Comparison of ENCODE assay signal across 15 cellular contexts in genomic region chr4:42074294-42074693, GRCh38.
DNase-seq lines count a peak whose midpoint lies in the region; ATAC-seq and TF ChIP-seq lines count a peak whose summit lies in the region.
"Had no signal": no experiment of that assay in that cellular context is flagged by ENCODE, and none has a peak within 500 bp of the region (broad histone marks: within the 10 kb centered on the region; RNA-seq: fewer than 3 reads in every experiment).

No MANE protein-coding gene starts in this region.

- H3K79me2 ChIP-seq in H9 (ENCODE audit: insufficient read depth, low read length): no peaks in the 10 kb centered on the region

- no peak overlapping the region for H2BK5ac ChIP-seq in H9 (ENCODE audit: insufficient read length, low read length)

- no peak overlapping the region for H4K5ac ChIP-seq in H9 (ENCODE audit: insufficient read length, low read depth, low read length)

- no peak overlapping the region for H3K4me3 Mint-ChIP-seq in CD8-positive, alpha-beta T cell
- H3K4me3 Mint-ChIP-seq in H9: no peak overlapping the region
- no peak overlapping the region for H3K4me3 Mint-ChIP-seq in chondrocyte (ENCODE audit: unreplicated experiment)
- H3K4me3 Mint-ChIP-seq: B cell; CD4-positive, alpha-beta T cell; HFFc6 had no signal

- no peak overlapping the region for H3K14ac ChIP-seq in H9 (ENCODE audit: insufficient read depth, low read length)

- no peak overlapping the region for H2BK20ac ChIP-seq in H9 (ENCODE audit: low read depth, low read length, poor library complexity, severe bottlenecking)

- intact Hi-C loops in CD8-positive, alpha-beta T cell (cut with DNase I, micrococcal nuclease): no loop called here

- no peaks in the 10 kb centered on the region for H3K27me3 ChIP-seq in CD8-positive, alpha-beta T cell (ENCODE audit: insufficient read depth, low read length)
- no peaks in the 10 kb centered on the region for H3K27me3 ChIP-seq in H9 (ENCODE audit: insufficient read depth, low read length)

- no peak for DNase-seq in CD8-positive, alpha-beta T cell
- DNase-seq in H9 (no peak), chondrocyte (ENCODE audit: low spot score) (no peak), left kidney (ENCODE audit: low read depth, low spot score) (peak; percentile 21), SKM-1 (lab: John Stamatoyannopoulos, UW; ENCODE audit: unreplicated experiment) (no peak)
- DNase-seq in activated naive CD4-positive, alpha-beta T cell treated with anti-CD3 and anti-CD28 coated beads, Interleukin-2, amount 50 U/mL, for 16 hours: no peak
- no peak for DNase-seq in stimulated activated naive CD4-positive, alpha-beta T cell (lab: John Stamatoyannopoulos, UW)
- DNase-seq: C1 segment of cervical spinal cord; CD4-positive, alpha-beta T cell; DMS79; GOT3; HFFc6 had no signal

- H3K9me3 ChIP-seq in CD8-positive, alpha-beta T cell (ENCODE audit: low read length): no peaks in the 10 kb centered on the region
- no peaks in the 10 kb centered on the region for H3K9me3 ChIP-seq in H9 (ENCODE audit: control insufficient read depth, low read depth, low read length)
- H3K9me3 ChIP-seq: HAP-1 had no signal

- H2AK5ac ChIP-seq in H9 (ENCODE audit: insufficient read length, low read length): no peak overlapping the region

- no peaks in the 10 kb centered on the region for H4K20me1 ChIP-seq in H9 (ENCODE audit: control insufficient read depth, insufficient read depth, insufficient read length)

- H3K27ac Mint-ChIP-seq in CD8-positive, alpha-beta T cell: peak overlapping the region; percentile 4
- H3K27ac Mint-ChIP-seq in H9 (peak overlapping the region; percentile 4 to 90 (median 38); a peak in 4 of 7 replicates), chondrocyte (ENCODE audit: unreplicated experiment) (peak overlapping the region; percentile 19)
- H3K27ac Mint-ChIP-seq: B cell; CD4-positive, alpha-beta T cell; HFFc6 had no signal

- no peaks in the 10 kb centered on the region for H3K4me1 ChIP-seq in CD8-positive, alpha-beta T cell (ENCODE audit: insufficient read depth, low read length)
- no peaks in the 10 kb centered on the region for H3K4me1 ChIP-seq in H9 (ENCODE audit: insufficient read depth, low read length)
- H3K4me1 ChIP-seq: HAP-1 had no signal

- no peak overlapping the region for H3K18ac ChIP-seq in H9 (ENCODE audit: insufficient read length, low read depth, low read length)

- no peaks in the 10 kb centered on the region for H3K23me2 ChIP-seq in H9 (ENCODE audit: insufficient read length, low read depth, low read length, poor library complexity, severe bottlenecking)

- no CpG with 5 or more reads among the region's 1 CpG for WGBS in H9 (ENCODE audit: extremely low coverage, insufficient read length, low lambda C conversion rate)

- H3K9me3 Mint-ChIP-seq in CD8-positive, alpha-beta T cell: no peaks in the 10 kb centered on the region
- H3K9me3 Mint-ChIP-seq in H9 (no peaks in the 10 kb centered on the region), chondrocyte (ENCODE audit: low read depth) (no peaks in the 10 kb centered on the region)
- H3K9me3 Mint-ChIP-seq: CD4-positive, alpha-beta T cell; HFFc6 had no signal

- no peak overlapping the region for H3K4me2 ChIP-seq in H9 (ENCODE audit: insufficient read depth, insufficient read length, low read length)

- H4K91ac ChIP-seq in H9 (ENCODE audit: insufficient read length, low read depth, low read length): no peak overlapping the region

- CTCF ChIA-PET in CD8-positive, alpha-beta T cell (lab: Charles Lee): no interaction called here

- H2BK15ac ChIP-seq in H9 (ENCODE audit: low read depth, low read length): no peak overlapping the region

- H3K27me3 Mint-ChIP-seq in CD8-positive, alpha-beta T cell (ENCODE audit: low read depth): no peaks in the 10 kb centered on the region
- no peaks in the 10 kb centered on the region for H3K27me3 Mint-ChIP-seq in H9 (ENCODE audit: low read depth)
- H3K27me3 Mint-ChIP-seq in chondrocyte (ENCODE audit: low read depth): no peaks in the 10 kb centered on the region
- H3K27me3 Mint-ChIP-seq: B cell; CD4-positive, alpha-beta T cell had no signal

- H2BK12ac ChIP-seq in H9 (ENCODE audit: insufficient read length, low read depth, low read length): no peak overlapping the region

- H3K4me3 ChIP-seq in CD8-positive, alpha-beta T cell (ENCODE audit: low read depth, low read length): no peak overlapping the region
- H3K4me3 ChIP-seq: HAP-1 had no signal

- H3K27ac ChIP-seq in CD8-positive, alpha-beta T cell (ENCODE audit: low read depth, low read length): no peak overlapping the region
- no peak overlapping the region for H3K27ac ChIP-seq in H9 (ENCODE audit: insufficient read length, low read depth, low read length)

- no peaks in the 10 kb centered on the region for H3K4me1 Mint-ChIP-seq in CD8-positive, alpha-beta T cell (ENCODE audit: low read depth)
- H3K4me1 Mint-ChIP-seq in H9 (peaks cover 4 to 7% of the 10 kb centered on the region in 2 experiments), chondrocyte (ENCODE audit: low read depth) (peaks cover 5% of the 10 kb centered on the region)

- no peak overlapping the region for H2BK120ac ChIP-seq in H9 (ENCODE audit: low read depth, low read length, poor library complexity, severe bottlenecking)

- H2AFZ ChIP-seq in H9 (ENCODE audit: low read length): no peak overlapping the region

- peaks cover 59% of the 10 kb centered on the region for H3K36me3 Mint-ChIP-seq in CD8-positive, alpha-beta T cell
- H3K36me3 Mint-ChIP-seq in H9 (ENCODE audit: insufficient read depth in 1 of 3, low read depth in 3 of 3) (peaks cover 4 to 30% (median 19%) of the 10 kb centered on the region in 3 experiments; a peak in 6 of 7 replicates), chondrocyte (ENCODE audit: low read depth) (peaks cover 9% of the 10 kb centered on the region)

- no peak for TF ChIP-seq CTCF in CD8-positive, alpha-beta T cell (IDR thresholded peaks at IDR 0.05)
- no peak for TF ChIP-seq CTCF in H9 (conservative IDR thresholded peaks at IDR 0.05)
- TF ChIP-seq CTCF in chondrocyte (IDR thresholded peaks at IDR 0.05): no peak

- H3K36me3 ChIP-seq in CD8-positive, alpha-beta T cell (ENCODE audit: insufficient read depth, low read length): peaks cover 3% of the 10 kb centered on the region

- no peak overlapping the region for H3K56ac ChIP-seq in H9 (ENCODE audit: insufficient read length, low read depth, low read length)

- no peak overlapping the region for H3T11ph ChIP-seq in H9 (ENCODE audit: low read length)

- no peak overlapping the region for H3K23ac ChIP-seq in H9 (ENCODE audit: insufficient read length, low read depth, low read length)

- H3K9ac ChIP-seq in H9 (ENCODE audit: extremely low read depth, insufficient read length, low read length): no peak overlapping the region

- no peaks in the 10 kb centered on the region for H3K79me1 ChIP-seq in H9 (ENCODE audit: insufficient read depth, low read depth, low read length, poor library complexity, severe bottlenecking)

- no peak overlapping the region for H4K8ac ChIP-seq in H9 (replicated peaks; ENCODE audit: insufficient read length, low read depth, low read length)

- ATAC-seq in CD8-positive, alpha-beta T cell: no peak
- ATAC-seq: HepG2 had no signal

- POLR2A ChIA-PET in CD8-positive, alpha-beta T cell (lab: Charles Lee): no interaction called here

- no peak overlapping the region for H3K4ac ChIP-seq in H9 (ENCODE audit: low read depth, low read length)
